ENCODE assay signal across 12 cellular contexts in the genomic region with DNA sequence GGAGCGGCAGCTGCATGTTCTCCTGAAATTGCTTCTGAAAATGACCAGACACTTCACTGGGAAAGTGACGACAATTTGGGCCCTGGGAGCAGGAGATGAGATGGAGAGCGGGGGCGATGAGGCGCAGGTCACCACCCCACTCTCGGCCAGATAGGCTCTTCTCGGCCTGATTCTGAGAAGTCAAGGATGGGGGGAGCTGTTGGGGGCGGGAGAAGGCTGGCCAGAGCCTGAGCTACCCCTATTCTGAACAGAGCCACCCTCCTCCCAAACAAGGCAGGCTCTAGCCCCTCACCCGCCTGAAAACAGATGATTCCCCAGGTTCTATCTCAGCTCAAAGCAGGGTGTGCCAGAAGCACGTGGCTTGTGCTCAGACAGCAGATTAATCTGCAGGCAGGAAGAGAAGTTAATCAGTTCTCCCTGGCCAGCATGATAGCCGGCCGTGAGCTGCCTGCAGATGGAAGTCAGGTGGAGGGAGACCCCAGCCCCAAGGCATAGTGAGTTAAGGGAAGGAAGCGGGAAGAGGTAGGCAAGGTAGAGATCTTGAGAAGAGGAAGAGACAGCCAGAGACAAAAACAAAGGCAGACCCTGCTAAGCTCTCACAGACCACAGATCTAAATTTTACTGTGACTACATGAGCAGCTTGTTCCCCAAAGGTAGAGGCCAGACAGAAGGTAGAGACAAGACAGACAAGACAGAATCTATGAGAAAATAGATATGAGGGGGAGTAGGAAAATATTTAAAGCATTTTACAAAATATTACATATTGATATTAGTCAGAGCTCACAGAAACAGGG. TPM values are rescaled to one million over a fixed set of nuclear protein-coding genes. Genes with fewer than 3 reads are reported as not detected.
DNase-seq lines count a peak whose midpoint lies in the region; ATAC-seq and TF ChIP-seq lines count a peak whose summit lies in the region.
"Had no signal": no experiment of that assay in that cellular context is flagged by ENCODE, and none has a peak within 500 bp of the region (broad histone marks: within the 10 kb centered on the region; RNA-seq: fewer than 3 reads in every experiment).

No MANE protein-coding gene starts in this region.

- no peaks in the 10 kb centered on the region for H3K9me3 ChIP-seq in sigmoid colon

- H3K4me3 ChIP-seq in sigmoid colon (no peak overlapping the region), foreskin fibroblast (ENCODE audit: low read depth in 1 of 2, low read length in 2 of 2) (no peak overlapping the region)

- peaks cover 32% of the 10 kb centered on the region for H3K4me1 Mint-ChIP-seq in activated CD4-positive, alpha-beta T cell treated with anti-CD3 and anti-CD28 coated beads, Interleukin-2, amount 10 ng/mL, durations not matched to agents 24 days and 14 days
- peaks cover 35% of the 10 kb centered on the region for H3K4me1 Mint-ChIP-seq in activated naive CD8-positive, alpha-beta T cell treated with anti-CD3 and anti-CD28 coated beads for 36 hours

- TF ChIP-seq CTCF in sigmoid colon (IDR thresholded peaks at IDR 0.05) = no peak
- no peak for TF ChIP-seq CTCF in foreskin fibroblast (IDR thresholded peaks at IDR 0.05; ENCODE audit: low read depth, low read length)

- peak overlapping the region in 3 of 4 donors; percentile 23 to 59 (median 54) for H3K27ac ChIP-seq in sigmoid colon

- 68 to 84% methylated on average over 13 of the region's 13 CpGs for WGBS in sigmoid colon, 2 donors

- intact Hi-C loops in activated CD4-positive, alpha-beta T cell treated with anti-CD3 and anti-CD28 coated beads, Interleukin-2, amount 10 ng/mL, durations not matched to agents 24 days and 14 days (cut with micrococcal nuclease) = no loop called here
- intact Hi-C loops in sigmoid colon (cut with DNase I) = no loop called here

- peaks cover 0 to 54% (median 38%) of the 10 kb centered on the region in 4 donors for H3K4me1 ChIP-seq in sigmoid colon

- in situ Hi-C loops in KBM-7 (cut with MboI; ENCODE audit: low pct_unique_long_range_greater_than_20kb, low sequenced_read_pairs) = no loop called here

- no peak for TF ChIP-seq EP300 in sigmoid colon (IDR thresholded peaks at IDR 0.05)

- TF ChIP-seq POLR2A in sigmoid colon (IDR thresholded peaks at IDR 0.05) = no peak

- H3K36me3 Mint-ChIP-seq in activated CD4-positive, alpha-beta T cell treated with anti-CD3 and anti-CD28 coated beads, Interleukin-2, amount 10 ng/mL, durations not matched to agents 24 days and 14 days (ENCODE audit: low read depth) = no peaks in the 10 kb centered on the region
- H3K36me3 Mint-ChIP-seq in activated naive CD8-positive, alpha-beta T cell treated with anti-CD3 and anti-CD28 coated beads for 36 hours = no peaks in the 10 kb centered on the region

- H3K9me3 Mint-ChIP-seq in activated CD4-positive, alpha-beta T cell treated with anti-CD3 and anti-CD28 coated beads, Interleukin-2, amount 10 ng/mL, durations not matched to agents 24 days and 14 days = no peaks in the 10 kb centered on the region
- H3K9me3 Mint-ChIP-seq in activated naive CD8-positive, alpha-beta T cell treated with anti-CD3 and anti-CD28 coated beads for 36 hours = no peaks in the 10 kb centered on the region

- no peak for ATAC-seq in GM21381 (IDR thresholded peaks at IDR 0.05; ENCODE audit: unreplicated experiment)

- H3K27me3 ChIP-seq in sigmoid colon = no peaks in the 10 kb centered on the region

- peak overlapping the region; percentile 39 for H3K27ac Mint-ChIP-seq in activated CD4-positive, alpha-beta T cell treated with anti-CD3 and anti-CD28 coated beads, Interleukin-2, amount 10 ng/mL, durations not matched to agents 24 days and 14 days
- peak overlapping the region; percentile 81 for H3K27ac Mint-ChIP-seq in activated naive CD8-positive, alpha-beta T cell treated with anti-CD3 and anti-CD28 coated beads for 36 hours

- no peak for DNase-seq in activated CD4-positive, alpha-beta T cell treated with anti-CD3 and anti-CD28 coated beads, Interleukin-2, amount 10 ng/mL, durations not matched to agents 24 days and 14 days
- no peak for DNase-seq in activated CD4-positive, alpha-beta T cell treated with anti-CD3 and anti-CD28 coated beads, Interleukin-2, amount 50 U/mL, for 4 hours
- DNase-seq in KBM-7 (peak; percentile 35), sigmoid colon (no peak), foreskin fibroblast (no peak), 8988T (no peak)
- DNase-seq in activated naive CD8-positive, alpha-beta T cell treated with anti-CD3 and anti-CD28 coated beads for 36 hours = no peak
- DNase-seq: activated gamma-delta T cell treated with Interleukin-2 at 50 U/mL for 16 hours, MV-4-11 had no signal

- H3K36me3 ChIP-seq in sigmoid colon = no peaks in the 10 kb centered on the region

- H3K27me3 Mint-ChIP-seq in activated CD4-positive, alpha-beta T cell treated with anti-CD3 and anti-CD28 coated beads, Interleukin-2, amount 10 ng/mL, durations not matched to agents 24 days and 14 days = no peaks in the 10 kb centered on the region
- no peaks in the 10 kb centered on the region for H3K27me3 Mint-ChIP-seq in activated naive CD8-positive, alpha-beta T cell treated with anti-CD3 and anti-CD28 coated beads for 36 hours

- H3K4me3 Mint-ChIP-seq in activated CD4-positive, alpha-beta T cell treated with anti-CD3 and anti-CD28 coated beads, Interleukin-2, amount 10 ng/mL, durations not matched to agents 24 days and 14 days = peak overlapping the region; percentile 2
- H3K4me3 Mint-ChIP-seq in activated naive CD8-positive, alpha-beta T cell treated with anti-CD3 and anti-CD28 coated beads for 36 hours = peak overlapping the region; percentile 19

RNA-seq across cellular contexts. Expression of a gene that starts 10.9 kb away (rescaled TPM):
- total RNA-seq in activated CD4-positive, alpha-beta T cell treated with anti-CD3 and anti-CD28 coated beads, Interleukin-2, amount 10 ng/mL, durations not matched to agents 24 days and 14 days = 0.57 TPM in 1 of 2 replicates, not detected in the other
- under 1 TPM; 0.31 to 0.32 TPM for total RNA-seq in activated naive CD8-positive, alpha-beta T cell treated with anti-CD3 and anti-CD28 coated beads for 36 hours
- total RNA-seq in sigmoid colon = 1 to 10 TPM in 2 of 4 donors, under 1 TPM in 1, not detected in 1; 0.66 to 4.5 (median 3.9) TPM
- polyA plus RNA-seq in sigmoid colon = 1 to 10 TPM in 1 of 3 donors, not detected in 2; 4.1 TPM
- total RNA-seq: cerebellum, NCI-H460 had no signal

RNA-seq across cellular contexts. Expression of a gene that starts 20.9 kb away (rescaled TPM):
- 11.0 TPM in 2 replicates for total RNA-seq in activated CD4-positive, alpha-beta T cell treated with anti-CD3 and anti-CD28 coated beads, Interleukin-2, amount 10 ng/mL, durations not matched to agents 24 days and 14 days
- 1 to 10 TPM; 7.0 to 7.2 TPM for total RNA-seq in activated naive CD8-positive, alpha-beta T cell treated with anti-CD3 and anti-CD28 coated beads for 36 hours
- total RNA-seq in sigmoid colon = 1 to 10 TPM; 5.0 to 6.4 (median 5.6) TPM
- 1 to 10 TPM in 2 of 3 donors, under 1 TPM in 1; 0.69 to 2.6 (median 1.2) TPM for polyA plus RNA-seq in sigmoid colon

RNA-seq across cellular contexts. Expression of a gene that starts 22.7 kb away (rescaled TPM):
- total RNA-seq in activated CD4-positive, alpha-beta T cell treated with anti-CD3 and anti-CD28 coated beads, Interleukin-2, amount 10 ng/mL, durations not matched to agents 24 days and 14 days = 1.7 TPM in 2 replicates
- 1 to 10 TPM; 1.3 to 1.4 TPM for total RNA-seq in activated naive CD8-positive, alpha-beta T cell treated with anti-CD3 and anti-CD28 coated beads for 36 hours
- 1 to 10 TPM in 2 of 4 donors, under 1 TPM in 2; 0.71 to 7.2 (median 1.3) TPM for total RNA-seq in sigmoid colon
- polyA plus RNA-seq in sigmoid colon = 100 to 1,000 TPM in 2 of 3 donors, 10 to 100 TPM in 1; 89.5 to 112 (median 103) TPM
- total RNA-seq: NCI-H460 had no signal

RNA-seq across cellular contexts. Expression of a gene that starts 51.4 kb away (rescaled TPM):
- total RNA-seq in activated CD4-positive, alpha-beta T cell treated with anti-CD3 and anti-CD28 coated beads, Interleukin-2, amount 10 ng/mL, durations not matched to agents 24 days and 14 days = 77.0 and 80.6 TPM in 2 replicates
- total RNA-seq in activated naive CD8-positive, alpha-beta T cell treated with anti-CD3 and anti-CD28 coated beads for 36 hours = 10 to 100 TPM; 50.5 to 51.2 TPM
- 10 to 100 TPM; 11.5 to 13.6 (median 12.7) TPM for total RNA-seq in sigmoid colon
- 1 to 10 TPM in 1 of 3 donors, under 1 TPM in 2; 0.60 to 6.2 (median 0.92) TPM for polyA plus RNA-seq in sigmoid colon
